In genomic region chr1:61077676-61078521, GRCh38 we compare ENCODE assay signal across 8 cellular contexts. TPM values are rescaled to one million over a fixed set of nuclear protein-coding genes. Genes with fewer than 3 reads are reported as not detected.
DNase-seq lines count a peak whose midpoint lies in the region; ATAC-seq and TF ChIP-seq lines count a peak whose summit lies in the region.

No MANE protein-coding gene starts in this region.

- peak overlapping the region; percentile 45 for H3K4me3 ChIP-seq in kidney epithelial cell (ENCODE audit: low read depth, low read length)

- H3K27me3 ChIP-seq in kidney epithelial cell (ENCODE audit: control insufficient read depth, insufficient read depth, low read length): no peaks in the 10 kb centered on the region

- no peak for TF ChIP-seq CTCF in kidney epithelial cell (IDR thresholded peaks at IDR 0.05; ENCODE audit: insufficient read depth, low read length, poor library complexity, severe bottlenecking)

- no peaks in the 10 kb centered on the region for H3K36me3 ChIP-seq in kidney epithelial cell (ENCODE audit: control insufficient read depth, insufficient read depth, low read length)

- H3K27ac ChIP-seq in cingulate gyrus (ENCODE audit: low read depth, low read length): peak overlapping the region; percentile 95

- peak; percentile 68 for ATAC-seq in HG03378 (IDR thresholded peaks at IDR 0.05; ENCODE audit: unreplicated experiment)

- peak; percentile 90 for DNase-seq in activated gamma-delta T cell treated with Interleukin-2 at 50 U/mL for 16 hours
- DNase-seq in activated gamma-delta T cell (lab: John Stamatoyannopoulos, UW): no peak
- DNase-seq in NCI-H460 (ENCODE audit: extremely low read depth, low read depth): peak; percentile 100
- peak; percentile 64 for DNase-seq in activated CD4-positive, CD25-positive, alpha-beta regulatory T cell treated with anti-CD3 and anti-CD28 coated beads, Interleukin-2, amount 50 U/mL, for 72 hours
- peak; percentile 98 for DNase-seq in kidney epithelial cell (ENCODE audit: low read depth)
- peak; percentile 66 to 73 for DNase-seq in stimulated activated CD4-positive, alpha-beta T cell treated with anti-CD3 and anti-CD28 coated beads, Interleukin-15, amount 100 ng/mL, for 1 hour (ENCODE audit: low read depth in 1 of 2, low spot score in 1 of 2)

RNA-seq across cellular contexts. Expression of gene NFIA, which starts 4.5 kb away (rescaled TPM):
- total RNA-seq in NCI-H460 (2014; rRNA removed; shearing (Covaris generic)): 15.1 and 16.9 TPM in 2 replicates
- 5.7 and 7.4 TPM in 2 replicates for polyA plus RNA-seq in NCI-H460 (2014; cell fraction: nucleus; rRNA removed)
- total RNA-seq in kidney epithelial cell: 3.5 and 4.9 TPM in 2 replicates
